21 cellular contexts compared by ENCODE assay signal in the genomic region with DNA sequence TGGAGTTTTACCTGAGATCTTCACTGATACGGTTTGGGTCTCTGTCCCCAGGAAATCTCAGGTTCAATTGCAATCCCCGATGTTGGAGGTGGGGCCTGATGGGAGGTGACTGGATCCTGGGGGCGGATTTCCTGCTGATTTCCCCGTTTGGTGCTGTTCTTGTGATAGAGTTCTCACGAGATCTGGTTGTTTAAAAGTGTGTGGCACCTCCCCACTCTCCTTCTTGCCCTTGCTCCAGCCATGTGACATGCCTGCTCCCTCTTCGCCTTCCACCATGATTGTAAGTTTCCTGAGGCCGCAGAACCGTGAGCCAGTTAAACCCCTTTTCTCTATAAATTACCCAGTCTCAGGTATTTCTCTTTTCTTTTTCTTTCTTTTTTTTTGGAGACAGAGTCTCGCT.
"Had no signal": no experiment of that assay in that cellular context is flagged by ENCODE, and none has a peak within 500 bp of the region (broad histone marks: within the 10 kb centered on the region; RNA-seq: fewer than 3 reads in every experiment).

No MANE protein-coding gene starts in this region.

- H3K27me3 Mint-ChIP-seq: activated naive CD8-positive, alpha-beta T cell treated with anti-CD3 and anti-CD28 coated beads for 36 hours had no signal

- H3K27me3 ChIP-seq: brain microvascular endothelial cell, cardiac muscle cell had no signal

- H3K9me3 Mint-ChIP-seq: activated naive CD4-positive, alpha-beta T cell treated with anti-CD3 and anti-CD28 coated beads, Interleukin-2, amount 10 ng/mL, durations not matched to agents 7 days and 5 days; activated naive CD8-positive, alpha-beta T cell treated with anti-CD3 and anti-CD28 coated beads for 36 hours; activated T-cell treated with anti-CD3 and anti-CD28 coated beads, Interleukin-2, amount 50 U/mL, for 72 hours; activated T-helper 2 cell treated with anti-CD3 and anti-CD28 coated beads, Interferon-gamma antibody, Interleukin-2, Interleukin-4, amounts not matched to agents 10 μg/mL and 5 μg/mL and 100 μg/mL, durations not matched to agents 14 hours and 24 hours and 36 hours had no signal

- ATAC-seq: activated T-cell treated with anti-CD3 and anti-CD28 coated beads, Interleukin-2, amount 50 U/mL, for 72 hours had no signal

- DNase-seq: activated CD4-positive, alpha-beta T cell treated with anti-CD3 and anti-CD28 coated beads for 48 hours; activated CD4-positive, alpha-beta T cell treated with anti-CD3 and anti-CD28 coated beads, Interleukin-2, amount 50 U/mL, for 4 hours; activated gamma-delta T cell treated with Interleukin-2 at 50 U/mL for 16 hours; activated naive CD4-positive, alpha-beta T cell treated with anti-CD3 and anti-CD28 coated beads, Interleukin-2, amount 10 ng/mL, durations not matched to agents 7 days and 5 days; activated naive CD8-positive, alpha-beta T cell treated with anti-CD3 and anti-CD28 coated beads for 36 hours; activated T-cell treated with anti-CD3 and anti-CD28 coated beads for 4 hours; activated T-cell treated with anti-CD3 and anti-CD28 coated beads, Interleukin-2, amount 50 U/mL, for 72 hours; brain microvascular endothelial cell; Karpas-422; MM.1S; NCI-H1105 treated with DMSO at 0.1 percent for 48 hours; NCI-H1436 treated with DMSO at 0.1 percent for 48 hours; NCI-H187; NCI-H2081; NCI-H446; NCI-H524; SHP77 treated with DMSO at 0.1 percent for 48 hours had no signal

- H3K4me1 Mint-ChIP-seq: activated naive CD8-positive, alpha-beta T cell treated with anti-CD3 and anti-CD28 coated beads for 36 hours had no signal

- FAIRE-seq: colon had no signal

- H3K36me3 Mint-ChIP-seq: activated naive CD4-positive, alpha-beta T cell treated with anti-CD3 and anti-CD28 coated beads, Interleukin-2, amount 10 ng/mL, durations not matched to agents 7 days and 5 days; activated naive CD8-positive, alpha-beta T cell treated with anti-CD3 and anti-CD28 coated beads for 36 hours had no signal

- H3K4me3 ChIP-seq: cardiac muscle cell had no signal

- H3K36me3 ChIP-seq: brain microvascular endothelial cell, cardiac muscle cell had no signal

- H3K27ac ChIP-seq: brain microvascular endothelial cell, cardiac muscle cell, VCaP had no signal

- H3K4me3 Mint-ChIP-seq: activated naive CD4-positive, alpha-beta T cell treated with anti-CD3 and anti-CD28 coated beads, Interleukin-2, amount 10 ng/mL, durations not matched to agents 7 days and 5 days; activated naive CD8-positive, alpha-beta T cell treated with anti-CD3 and anti-CD28 coated beads for 36 hours; activated T-cell treated with anti-CD3 and anti-CD28 coated beads, Interleukin-2, amount 50 U/mL, for 72 hours had no signal

- H3K27ac Mint-ChIP-seq: activated naive CD4-positive, alpha-beta T cell treated with anti-CD3 and anti-CD28 coated beads, Interleukin-2, amount 10 ng/mL, durations not matched to agents 7 days and 5 days; activated naive CD8-positive, alpha-beta T cell treated with anti-CD3 and anti-CD28 coated beads for 36 hours; activated T-cell treated with anti-CD3 and anti-CD28 coated beads, Interleukin-2, amount 50 U/mL, for 72 hours; activated T-helper 2 cell treated with anti-CD3 and anti-CD28 coated beads, Interferon-gamma antibody, Interleukin-2, Interleukin-4, amounts not matched to agents 10 μg/mL and 5 μg/mL and 100 μg/mL, durations not matched to agents 14 hours and 24 hours and 36 hours had no signal
